ENCODE assay signal across 8 cellular contexts in the genomic region with DNA sequence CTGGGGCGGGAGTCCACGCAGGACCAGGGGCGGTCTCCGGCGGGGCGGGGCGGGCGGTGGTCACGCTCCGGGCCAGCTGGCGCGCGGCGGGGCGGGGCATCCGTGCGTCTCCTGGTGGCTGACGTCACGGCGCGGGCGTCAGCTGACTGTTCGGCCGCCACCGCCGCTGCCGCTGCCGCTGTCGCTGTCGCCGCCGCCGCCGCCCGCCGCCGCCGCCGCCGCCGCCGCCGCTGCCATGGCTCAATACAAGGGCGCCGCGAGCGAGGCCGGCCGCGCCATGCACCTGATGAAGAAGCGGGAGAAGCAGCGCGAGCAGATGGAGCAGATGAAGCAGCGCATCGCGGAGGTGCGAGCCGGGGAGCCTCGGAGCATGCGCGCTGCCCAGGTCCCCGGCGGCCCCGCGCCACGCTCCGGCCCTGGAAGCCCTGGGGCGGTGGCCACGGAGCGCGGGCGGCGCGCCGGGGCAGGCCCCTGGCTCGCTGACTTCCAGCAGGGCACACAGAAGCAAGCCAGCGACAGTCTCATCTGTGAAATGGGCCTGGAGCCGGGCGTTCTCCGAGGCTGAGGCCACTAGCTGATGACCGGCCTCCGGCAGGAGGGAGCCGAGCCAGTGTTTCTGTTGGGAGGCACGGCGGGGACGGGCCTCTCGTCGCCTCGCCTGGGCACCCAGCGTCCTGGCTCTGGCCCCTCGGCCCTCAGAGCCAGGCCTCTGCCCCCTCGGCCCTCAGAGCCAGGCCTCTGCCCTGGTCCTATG. TPM values are rescaled to one million over a fixed set of nuclear protein-coding genes. Genes with fewer than 3 reads are reported as not detected.
DNase-seq lines count a peak whose midpoint lies in the region; ATAC-seq and TF ChIP-seq lines count a peak whose summit lies in the region.

A gene with protein sequence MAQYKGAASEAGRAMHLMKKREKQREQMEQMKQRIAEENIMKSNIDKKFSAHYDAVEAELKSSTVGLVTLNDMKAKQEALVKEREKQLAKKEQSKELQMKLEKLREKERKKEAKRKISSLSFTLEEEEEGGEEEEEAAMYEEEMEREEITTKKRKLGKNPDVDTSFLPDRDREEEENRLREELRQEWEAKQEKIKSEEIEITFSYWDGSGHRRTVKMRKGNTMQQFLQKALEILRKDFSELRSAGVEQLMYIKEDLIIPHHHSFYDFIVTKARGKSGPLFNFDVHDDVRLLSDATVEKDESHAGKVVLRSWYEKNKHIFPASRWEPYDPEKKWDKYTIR (plus strand): TSS at position 141 of the 754 bp plus-strand sequence. CDS start 95 bp downstream, at position 236.

- DNase-seq in DMS53 treated with DMSO at 0.1 percent for 48 hours (lab: John Stamatoyannopoulos, UW; ENCODE audit: unreplicated experiment) (peak; percentile 32), T-helper 1 cell (peak; percentile 54 to 73 (median 61)), left ventricle myocardium superior (peak; percentile 91), pulmonary artery endothelial cell (ENCODE audit: low read depth, low spot score) (no peak)

- H3K79me2 ChIP-seq in KMS-11 (ENCODE audit: insufficient read depth, low read depth) = no peaks in the 10 kb centered on the region

- H3K27ac ChIP-seq in KMS-11 = no peak within 1 kb of the TSS
- H3K27ac ChIP-seq in angular gyrus (ENCODE audit: low read depth, low read length) = peak within 1 kb of the TSS; percentile 78

- peak within 1 kb of the TSS; percentile 61; the same call in 1 of the 2 replicates for H3K9ac ChIP-seq in KMS-11

- peak within 1 kb of the TSS; percentile 38; the same call in 1 of the 2 replicates for H2AFZ ChIP-seq in KMS-11 (ENCODE audit: low read depth)

- intact Hi-C loops in left ventricle myocardium superior (cut with micrococcal nuclease) = no loop called here

- H3K4me1 ChIP-seq in KMS-11 (ENCODE audit: low read depth, poor library complexity, severe bottlenecking) = peaks cover 3% of the 10 kb centered on the region

- H3K36me3 ChIP-seq in KMS-11 (ENCODE audit: insufficient read depth) = no peaks in the 10 kb centered on the region

- H4K20me1 ChIP-seq in KMS-11 (ENCODE audit: insufficient read depth) = no peaks in the 10 kb centered on the region

- H3K4me2 ChIP-seq in KMS-11 = peak within 1 kb of the TSS; percentile 57

- ATAC-seq in GM21529 (IDR thresholded peaks at IDR 0.05; ENCODE audit: unreplicated experiment) = peak; percentile 71
- ATAC-seq in left ventricle myocardium superior = peak; percentile 92
- no peak for ATAC-seq in HG02970 (IDR thresholded peaks at IDR 0.05; ENCODE audit: low FRiP score, unreplicated experiment)

- no peak within 1 kb of the TSS for H3K4me3 ChIP-seq in KMS-11 (IDR thresholded peaks at IDR 0.05; ENCODE audit: insufficient read depth, low read depth, low read length)

- H3K27me3 ChIP-seq in KMS-11 (ENCODE audit: insufficient read depth, low read depth) = no peaks in the 10 kb centered on the region

- no peak for TF ChIP-seq CTCF in KMS-11 (conservative IDR thresholded peaks at IDR 0.05; ENCODE audit: low read depth, low read length)

RNA-seq across cellular contexts. Expression of the gene that starts here (rescaled TPM):
- total RNA-seq in left ventricle myocardium superior = 48.4 TPM
- total RNA-seq in pulmonary artery endothelial cell = 82.1 and 86.7 TPM in 2 replicates
